ENCODE assay signal across 8 cellular contexts in the genomic region with DNA sequence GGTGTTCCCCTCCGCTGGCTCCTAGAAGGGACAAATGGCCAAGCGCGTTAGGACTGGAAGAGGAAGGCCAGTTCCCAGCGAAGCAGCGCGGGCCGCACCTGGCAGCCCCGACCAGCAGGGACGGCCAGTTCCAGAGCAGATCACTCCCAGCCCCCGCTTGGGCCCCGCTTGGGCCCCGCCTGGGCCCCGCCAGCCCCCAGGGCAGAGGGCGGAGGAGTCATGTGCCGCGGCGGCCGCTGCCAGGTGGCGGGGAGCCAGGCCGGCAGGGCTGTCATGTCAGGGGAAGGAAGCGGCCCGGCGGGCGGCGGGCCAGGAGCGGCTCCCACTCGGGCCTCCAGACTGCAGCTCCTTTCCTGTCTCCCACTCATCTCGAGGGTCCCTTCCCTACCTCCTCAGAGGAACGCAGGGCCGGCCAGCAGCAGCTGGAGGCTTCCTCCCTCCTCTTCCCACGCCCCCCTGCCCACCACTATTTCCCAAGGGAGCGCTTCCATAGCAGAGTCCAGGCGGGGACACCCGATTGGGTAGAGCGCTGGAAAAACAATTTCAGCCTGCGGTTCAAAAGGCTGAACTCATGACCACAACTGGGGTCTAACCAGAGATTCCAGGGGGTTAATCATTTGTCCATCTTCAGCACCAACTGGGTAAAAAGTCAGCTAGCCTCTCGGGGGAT. TPM values are rescaled to one million over a fixed set of nuclear protein-coding genes. Genes with fewer than 3 reads are reported as not detected.
A peak's percentile ranks its signal among the peaks of the same experiment; 100 is the strongest.
DNase-seq lines count a peak whose midpoint lies in the region; ATAC-seq, FAIRE-seq and TF ChIP-seq lines count a peak whose summit lies in the region.

No MANE protein-coding gene starts in this region.

- no peaks in the 10 kb centered on the region for H3K4me1 ChIP-seq in naive thymus-derived CD4-positive, alpha-beta T cell (ENCODE audit: control insufficient read depth in 2 of 2, insufficient read depth in 2 of 2, low read length in 2 of 2)

- peaks cover 0 to 3% of the 10 kb centered on the region in 2 donors for H3K27me3 ChIP-seq in naive thymus-derived CD4-positive, alpha-beta T cell (ENCODE audit: control insufficient read depth in 2 of 2, insufficient read depth in 2 of 2, low read length in 2 of 2)

- POLR2A ChIA-PET in naive thymus-derived CD4-positive, alpha-beta T cell (lab: Charles Lee), result interaction anchor here (0.6 kb wide), 1 partner anchor 37 kb away, joined by 4 read pairs; no protein-coding TSS in a partner anchor

- no peaks in the 10 kb centered on the region for H3K36me3 Mint-ChIP-seq in naive thymus-derived CD4-positive, alpha-beta T cell

- H3K4me3 ChIP-seq in fibroblast of mammary gland (ENCODE audit: control insufficient read depth, low read depth, low read length), result peak overlapping the region; percentile 31
- no peak overlapping the region for H3K4me3 ChIP-seq in naive thymus-derived CD4-positive, alpha-beta T cell (ENCODE audit: low read length)

- intact Hi-C loops in naive thymus-derived CD4-positive, alpha-beta T cell (cut with micrococcal nuclease), result no loop called here

- DNase-seq in ACHN, result peak; percentile 93
- peak; percentile 17 for DNase-seq in H4 (ENCODE audit: low spot score)
- peak; percentile 84 for DNase-seq in RCC 7860 (ENCODE audit: low spot score)
- peak; percentile 96 for DNase-seq in fibroblast of mammary gland (ENCODE audit: low read depth)
- no peak for DNase-seq in naive thymus-derived CD4-positive, alpha-beta T cell
- no peak for DNase-seq in NCI-H345 treated with DMSO at 0.1 percent for 48 hours (lab: John Stamatoyannopoulos, UW; ENCODE audit: unreplicated experiment)
- DNase-seq in effector CD4-positive, alpha-beta T cell, result no peak
- DNase-seq in activated effector memory CD4-positive, alpha-beta T cell treated with anti-CD3 and anti-CD28 coated beads, Interleukin-2, amount 50 U/mL, for 16 hours, result no peak

- peaks cover 0 to 4% (median 0%) of the 10 kb centered on the region in 7 donors for H3K4me1 Mint-ChIP-seq in naive thymus-derived CD4-positive, alpha-beta T cell

- FAIRE-seq in RCC 7860 (lab: Jason Lieb, UNC), result peak; percentile 86

- no peak overlapping the region for H3K4me3 Mint-ChIP-seq in naive thymus-derived CD4-positive, alpha-beta T cell

- H3K9me3 Mint-ChIP-seq in naive thymus-derived CD4-positive, alpha-beta T cell, result peaks cover 0 to 1% (median 0%) of the 10 kb centered on the region in 11 donors

- no peak for TF ChIP-seq CTCF in fibroblast of mammary gland (conservative IDR thresholded peaks at IDR 0.05; ENCODE audit: control insufficient read depth, insufficient read depth, low read depth, low read length)

- in situ Hi-C loops in ACHN (cut with HindIII; ENCODE audit: low pct_ligation_motif_present, low pct_unique_long_range_greater_than_20kb, low sequenced_read_pairs), result no loop called here

- CTCF ChIA-PET in naive thymus-derived CD4-positive, alpha-beta T cell (lab: Charles Lee), result no interaction called here

- no peak overlapping the region for H3K27ac Mint-ChIP-seq in naive thymus-derived CD4-positive, alpha-beta T cell

- H3K9me3 ChIP-seq in naive thymus-derived CD4-positive, alpha-beta T cell (ENCODE audit: control insufficient read depth in 2 of 3, low read length in 3 of 3), result no peaks in the 10 kb centered on the region

- H3K27ac ChIP-seq in naive thymus-derived CD4-positive, alpha-beta T cell (ENCODE audit: low read depth, low read length), result no peak overlapping the region

- H3K27me3 Mint-ChIP-seq in naive thymus-derived CD4-positive, alpha-beta T cell, result peaks cover 36 to 67% (median 64%) of the 10 kb centered on the region in 5 donors

- ATAC-seq in naive thymus-derived CD4-positive, alpha-beta T cell, result peak; percentile 22

- H3K36me3 ChIP-seq in naive thymus-derived CD4-positive, alpha-beta T cell (ENCODE audit: control insufficient read depth in 2 of 3, insufficient read depth in 3 of 3, low read length in 3 of 3), result no peaks in the 10 kb centered on the region

RNA-seq across cellular contexts. Expression of a gene that starts 16.5 kb away (rescaled TPM):
- 5.3 and 6.2 TPM in 2 replicates for total RNA-seq in H4 (2014; rRNA removed; shearing (Covaris generic))
- 1 to 10 TPM in 1 of 5 experiments, under 1 TPM in 4; 0.08 to 2.1 (median 0.24) TPM for total RNA-seq in naive thymus-derived CD4-positive, alpha-beta T cell
- polyA plus RNA-seq in naive thymus-derived CD4-positive, alpha-beta T cell, result not detected

Comparison
In these comparisons a context has a peak if more than half of its experiments do, and no peak if none do; other contexts are left out.
1. DNase-seq: peak in ACHN (single experiment), H4 (single experiment), RCC 7860 (single experiment) and fibroblast of mammary gland (single experiment); none in naive thymus-derived CD4-positive, alpha-beta T cell (0 of 9), NCI-H345 treated with DMSO at 0.1 percent for 48 hours (single experiment), effector CD4-positive, alpha-beta T cell (single experiment) and activated effector memory CD4-positive, alpha-beta T cell treated with anti-CD3 and anti-CD28 coated beads, Interleukin-2, amount 50 U/mL, for 16 hours (single experiment).